In genomic region chr12:69272511-69272910, GRCh38 we compare ENCODE assay signal across 13 cellular contexts. TPM values are rescaled to one million over a fixed set of nuclear protein-coding genes. Genes with fewer than 3 reads are reported as not detected.
DNase-seq lines count a peak whose midpoint lies in the region; ATAC-seq lines count a peak whose summit lies in the region.
"Had no signal": no experiment of that assay in that cellular context is flagged by ENCODE, and none has a peak within 500 bp of the region (broad histone marks: within the 10 kb centered on the region; RNA-seq: fewer than 3 reads in every experiment).

No MANE protein-coding gene starts in this region.

- CTCF ChIA-PET in activated CD4-positive, alpha-beta T cell treated with anti-CD3 and anti-CD28 coated beads, Interleukin-2, amount 10 ng/mL, durations not matched to agents 7 days and 5 days (lab: Charles Lee): no interaction called here

- H3K27ac Mint-ChIP-seq in activated CD4-positive, alpha-beta T cell treated with anti-CD3 and anti-CD28 coated beads, Interleukin-2, amount 10 ng/mL, durations not matched to agents 7 days and 5 days: peak overlapping the region; percentile 57
- peak overlapping the region; percentile 19 for H3K27ac Mint-ChIP-seq in activated naive CD8-positive, alpha-beta T cell
- H3K27ac Mint-ChIP-seq in activated naive CD8-positive, alpha-beta T cell treated with anti-CD3 and anti-CD28 coated beads for 36 hours: no peak overlapping the region
- peak overlapping the region; percentile 62 for H3K27ac Mint-ChIP-seq in activated naive CD8-positive, alpha-beta T cell treated with anti-CD3 and anti-CD28 coated beads, Interleukin-2, amount 50 U/mL, for 24 hours
- peak overlapping the region; percentile 75 for H3K27ac Mint-ChIP-seq in stimulated activated effector memory CD8-positive, alpha-beta T cell treated with anti-CD3 and anti-CD28 coated beads, Interleukin-12 subunit alpha, Interleukin-12 subunit beta, amount 100 ng/mL, for 72 hours
- H3K27ac Mint-ChIP-seq: B cell had no signal

- POLR2A ChIA-PET in activated CD4-positive, alpha-beta T cell treated with anti-CD3 and anti-CD28 coated beads, Interleukin-2, amount 10 ng/mL, durations not matched to agents 7 days and 5 days (lab: Charles Lee): no interaction called here

- peaks cover 22% of the 10 kb centered on the region for H3K4me1 Mint-ChIP-seq in activated CD4-positive, alpha-beta T cell treated with anti-CD3 and anti-CD28 coated beads, Interleukin-2, amount 10 ng/mL, durations not matched to agents 7 days and 5 days
- peaks cover 56% of the 10 kb centered on the region for H3K4me1 Mint-ChIP-seq in activated naive CD8-positive, alpha-beta T cell (ENCODE audit: low read depth)
- H3K4me1 Mint-ChIP-seq in activated naive CD8-positive, alpha-beta T cell treated with anti-CD3 and anti-CD28 coated beads for 36 hours: peaks cover 45% of the 10 kb centered on the region
- H3K4me1 Mint-ChIP-seq in activated naive CD8-positive, alpha-beta T cell treated with anti-CD3 and anti-CD28 coated beads, Interleukin-2, amount 50 U/mL, for 24 hours: peaks cover 42% of the 10 kb centered on the region
- H3K4me1 Mint-ChIP-seq in stimulated activated effector memory CD8-positive, alpha-beta T cell treated with anti-CD3 and anti-CD28 coated beads, Interleukin-12 subunit alpha, Interleukin-12 subunit beta, amount 100 ng/mL, for 72 hours: peaks cover 28% of the 10 kb centered on the region

- H3K4me3 Mint-ChIP-seq in activated CD4-positive, alpha-beta T cell treated with anti-CD3 and anti-CD28 coated beads, Interleukin-2, amount 10 ng/mL, durations not matched to agents 7 days and 5 days: no peak overlapping the region
- no peak overlapping the region for H3K4me3 Mint-ChIP-seq in activated naive CD8-positive, alpha-beta T cell
- no peak overlapping the region for H3K4me3 Mint-ChIP-seq in activated naive CD8-positive, alpha-beta T cell treated with anti-CD3 and anti-CD28 coated beads for 36 hours
- no peak overlapping the region for H3K4me3 Mint-ChIP-seq in activated naive CD8-positive, alpha-beta T cell treated with anti-CD3 and anti-CD28 coated beads, Interleukin-2, amount 50 U/mL, for 24 hours
- H3K4me3 Mint-ChIP-seq in stimulated activated effector memory CD8-positive, alpha-beta T cell treated with anti-CD3 and anti-CD28 coated beads, Interleukin-12 subunit alpha, Interleukin-12 subunit beta, amount 100 ng/mL, for 72 hours: no peak overlapping the region
- H3K4me3 Mint-ChIP-seq: B cell; CD8-positive, alpha-beta memory T cell had no signal

- peaks cover 15% of the 10 kb centered on the region for H3K36me3 Mint-ChIP-seq in activated CD4-positive, alpha-beta T cell treated with anti-CD3 and anti-CD28 coated beads, Interleukin-2, amount 10 ng/mL, durations not matched to agents 7 days and 5 days (ENCODE audit: low read depth)
- peaks cover 2% of the 10 kb centered on the region for H3K36me3 Mint-ChIP-seq in activated naive CD8-positive, alpha-beta T cell
- H3K36me3 Mint-ChIP-seq in activated naive CD8-positive, alpha-beta T cell treated with anti-CD3 and anti-CD28 coated beads for 36 hours: peaks cover 16% of the 10 kb centered on the region
- peaks cover 35% of the 10 kb centered on the region for H3K36me3 Mint-ChIP-seq in activated naive CD8-positive, alpha-beta T cell treated with anti-CD3 and anti-CD28 coated beads, Interleukin-2, amount 50 U/mL, for 24 hours (ENCODE audit: low read depth)
- H3K36me3 Mint-ChIP-seq in stimulated activated effector memory CD8-positive, alpha-beta T cell treated with anti-CD3 and anti-CD28 coated beads, Interleukin-12 subunit alpha, Interleukin-12 subunit beta, amount 100 ng/mL, for 72 hours: peaks cover 47% of the 10 kb centered on the region

- no peaks in the 10 kb centered on the region for H3K9me3 Mint-ChIP-seq in activated CD4-positive, alpha-beta T cell treated with anti-CD3 and anti-CD28 coated beads, Interleukin-2, amount 10 ng/mL, durations not matched to agents 7 days and 5 days
- H3K9me3 Mint-ChIP-seq in activated naive CD8-positive, alpha-beta T cell (ENCODE audit: low read depth): no peaks in the 10 kb centered on the region
- H3K9me3 Mint-ChIP-seq in activated naive CD8-positive, alpha-beta T cell treated with anti-CD3 and anti-CD28 coated beads for 36 hours: no peaks in the 10 kb centered on the region
- H3K9me3 Mint-ChIP-seq in activated naive CD8-positive, alpha-beta T cell treated with anti-CD3 and anti-CD28 coated beads, Interleukin-2, amount 50 U/mL, for 24 hours: no peaks in the 10 kb centered on the region
- H3K9me3 Mint-ChIP-seq in stimulated activated effector memory CD8-positive, alpha-beta T cell treated with anti-CD3 and anti-CD28 coated beads, Interleukin-12 subunit alpha, Interleukin-12 subunit beta, amount 100 ng/mL, for 72 hours: no peaks in the 10 kb centered on the region
- H3K9me3 Mint-ChIP-seq: CD8-positive, alpha-beta memory T cell had no signal

- ATAC-seq in activated naive CD8-positive, alpha-beta T cell treated with anti-CD3 and anti-CD28 coated beads, Interleukin-2, amount 50 U/mL, for 24 hours: peak; percentile 17
- ATAC-seq in stimulated activated effector memory CD8-positive, alpha-beta T cell treated with anti-CD3 and anti-CD28 coated beads, Interleukin-12 subunit alpha, Interleukin-12 subunit beta, amount 100 ng/mL, for 72 hours: no peak
- ATAC-seq: GM12878 had no signal

- DNase-seq in activated CD4-positive, alpha-beta T cell treated with anti-CD3 and anti-CD28 coated beads, Interleukin-2, amount 10 ng/mL, durations not matched to agents 7 days and 5 days: no peak
- no peak for DNase-seq in activated CD4-positive, alpha-beta T cell treated with anti-CD3 and anti-CD28 coated beads for 1 hour
- DNase-seq in activated naive CD8-positive, alpha-beta T cell treated with anti-CD3 and anti-CD28 coated beads for 36 hours: no peak
- no peak for DNase-seq in activated naive CD8-positive, alpha-beta T cell treated with anti-CD3 and anti-CD28 coated beads, Interleukin-2, amount 50 U/mL, for 24 hours
- no peak for DNase-seq in stimulated activated effector memory CD8-positive, alpha-beta T cell treated with anti-CD3 and anti-CD28 coated beads, Interleukin-12 subunit alpha, Interleukin-12 subunit beta, amount 100 ng/mL, for 72 hours (ENCODE audit: low spot score in 2 of 2)
- DNase-seq in COLO829 (ENCODE audit: low spot score) (no peak), GOT3 (lab: John Stamatoyannopoulos, UW) (no peak)
- DNase-seq: CD8-positive, alpha-beta memory T cell; DMS153; DMS79 had no signal

- no peaks in the 10 kb centered on the region for H3K27me3 Mint-ChIP-seq in activated CD4-positive, alpha-beta T cell treated with anti-CD3 and anti-CD28 coated beads, Interleukin-2, amount 10 ng/mL, durations not matched to agents 7 days and 5 days
- no peaks in the 10 kb centered on the region for H3K27me3 Mint-ChIP-seq in activated naive CD8-positive, alpha-beta T cell
- no peaks in the 10 kb centered on the region for H3K27me3 Mint-ChIP-seq in activated naive CD8-positive, alpha-beta T cell treated with anti-CD3 and anti-CD28 coated beads for 36 hours
- H3K27me3 Mint-ChIP-seq in activated naive CD8-positive, alpha-beta T cell treated with anti-CD3 and anti-CD28 coated beads, Interleukin-2, amount 50 U/mL, for 24 hours: no peaks in the 10 kb centered on the region
- H3K27me3 Mint-ChIP-seq: B cell; CD8-positive, alpha-beta memory T cell had no signal

RNA-seq across cellular contexts. Expression of gene CPSF6, which starts 33.1 kb away (rescaled TPM):
- total RNA-seq in activated CD4-positive, alpha-beta T cell treated with anti-CD3 and anti-CD28 coated beads, Interleukin-2, amount 10 ng/mL, durations not matched to agents 7 days and 5 days: 10 to 100 TPM; 94.4 to 97.4 TPM
- total RNA-seq in activated naive CD8-positive, alpha-beta T cell treated with anti-CD3 and anti-CD28 coated beads for 36 hours: 100 to 1,000 TPM; 124 to 133 TPM
